10 cellular contexts compared by ENCODE assay signal in genomic region chr22:17106161-17106784, GRCh38. TPM values are rescaled to one million over a fixed set of nuclear protein-coding genes. Genes with fewer than 3 reads are reported as not detected.
A peak's percentile ranks its signal among the peaks of the same experiment; 100 is the strongest.
DNase-seq lines count a peak whose midpoint lies in the region; ATAC-seq and TF ChIP-seq lines count a peak whose summit lies in the region.
"Had no signal": no experiment of that assay in that cellular context is flagged by ENCODE, and none has a peak within 500 bp of the region (broad histone marks: within the 10 kb centered on the region; RNA-seq: fewer than 3 reads in every experiment).

No MANE protein-coding gene starts in this region.

- peak overlapping the region in 1 of 2 donors; percentile 66 for H3K27ac ChIP-seq in coronary artery

- no peaks in the 10 kb centered on the region for H3K9me3 Mint-ChIP-seq in activated CD4-positive, alpha-beta T cell treated with anti-CD3 and anti-CD28 coated beads, Interleukin-2, amount 10 ng/mL, durations not matched to agents 7 days and 5 days
- H3K9me3 Mint-ChIP-seq in stimulated activated naive B cell treated with anti-CD40 and anti-IgM and Interleukin-4, amounts not matched to agents 10 μg/mL and 1 μg/mL and 100 μg/mL, for 72 hours, result no peaks in the 10 kb centered on the region

- H3K4me3 ChIP-seq in coronary artery, result no peak overlapping the region

- intact Hi-C loops in head of caudate nucleus (cut with DNase I), result no loop called here

- H3K27me3 Mint-ChIP-seq in activated CD4-positive, alpha-beta T cell treated with anti-CD3 and anti-CD28 coated beads, Interleukin-2, amount 10 ng/mL, durations not matched to agents 7 days and 5 days, result no peaks in the 10 kb centered on the region
- H3K27me3 Mint-ChIP-seq in stimulated activated naive B cell treated with anti-CD40 and anti-IgM and Interleukin-4, amounts not matched to agents 10 μg/mL and 1 μg/mL and 100 μg/mL, for 72 hours, result no peaks in the 10 kb centered on the region

- peak; percentile 53 to 56 for ATAC-seq in stimulated activated naive B cell treated with anti-CD40 and anti-IgM and Interleukin-4, amounts not matched to agents 10 μg/mL and 1 μg/mL and 100 μg/mL, for 72 hours (replicated peaks)

- H3K27ac Mint-ChIP-seq in activated CD4-positive, alpha-beta T cell treated with anti-CD3 and anti-CD28 coated beads, Interleukin-2, amount 10 ng/mL, durations not matched to agents 7 days and 5 days, result peak overlapping the region; percentile 82
- peak overlapping the region; percentile 14 for H3K27ac Mint-ChIP-seq in stimulated activated naive B cell treated with anti-CD40 and anti-IgM and Interleukin-4, amounts not matched to agents 10 μg/mL and 1 μg/mL and 100 μg/mL, for 72 hours

- DNase-seq in activated CD4-positive, alpha-beta T cell treated with anti-CD3 and anti-CD28 coated beads, Interleukin-2, amount 10 ng/mL, durations not matched to agents 7 days and 5 days, result no peak
- DNase-seq in activated CD4-positive, alpha-beta T cell treated with anti-CD3 and anti-CD28 coated beads, Interleukin-2, amount 50 U/mL, for 48 hours, result no peak
- DNase-seq in NOMO-1 (lab: John Stamatoyannopoulos, UW; ENCODE audit: unreplicated experiment in 2 of 2), result peak; percentile 71 to 76
- DNase-seq in coronary artery (ENCODE audit: low spot score), result peak; percentile 67
- no peak for DNase-seq in stimulated activated naive B cell treated with anti-CD40 and anti-IgM and Interleukin-4, amounts not matched to agents 10 μg/mL and 1 μg/mL and 100 μg/mL, for 72 hours
- no peak for DNase-seq in DMS114 treated with DMSO at 0.1 percent for 48 hours (lab: John Stamatoyannopoulos, UW; ENCODE audit: unreplicated experiment)
- DNase-seq in head of caudate nucleus, result no peak
- DNase-seq in SW480 (ENCODE audit: low spot score), result no peak
- DNase-seq: NCI-H1092; stimulated activated CD4-positive, alpha-beta T cell treated with anti-CD3 and anti-CD28 coated beads, Interleukin-12 subunit alpha, Interleukin-12 subunit beta, amount 100 ng/mL, for 4 hours had no signal

- POLR2A ChIA-PET in activated CD4-positive, alpha-beta T cell treated with anti-CD3 and anti-CD28 coated beads, Interleukin-2, amount 10 ng/mL, durations not matched to agents 7 days and 5 days (lab: Charles Lee), result interaction anchor here (0.7 kb wide), 1 partner anchor 45 kb away, joined by 3 read pairs; no protein-coding TSS in a partner anchor

- CTCF ChIA-PET in activated CD4-positive, alpha-beta T cell treated with anti-CD3 and anti-CD28 coated beads, Interleukin-2, amount 10 ng/mL, durations not matched to agents 7 days and 5 days (lab: Charles Lee), result interaction anchor here (0.6 to 1.5 kb wide), 4 partner anchors 10 to 71 kb away, joined by 3 to 5 read pairs (median 4); no protein-coding TSS in a partner anchor

- peak overlapping the region; percentile 43 for H3K4me3 Mint-ChIP-seq in activated CD4-positive, alpha-beta T cell treated with anti-CD3 and anti-CD28 coated beads, Interleukin-2, amount 10 ng/mL, durations not matched to agents 7 days and 5 days
- peak overlapping the region; percentile 13 to 30 for H3K4me3 Mint-ChIP-seq in stimulated activated naive B cell treated with anti-CD40 and anti-IgM and Interleukin-4, amounts not matched to agents 10 μg/mL and 1 μg/mL and 100 μg/mL, for 72 hours

- H3K4me1 Mint-ChIP-seq in activated CD4-positive, alpha-beta T cell treated with anti-CD3 and anti-CD28 coated beads, Interleukin-2, amount 10 ng/mL, durations not matched to agents 7 days and 5 days, result peaks cover 58% of the 10 kb centered on the region
- H3K4me1 Mint-ChIP-seq in stimulated activated naive B cell treated with anti-CD40 and anti-IgM and Interleukin-4, amounts not matched to agents 10 μg/mL and 1 μg/mL and 100 μg/mL, for 72 hours, result peaks cover 6 to 30% of the 10 kb centered on the region in 2 donors

- no peak for TF ChIP-seq CTCF in coronary artery (IDR thresholded peaks at IDR 0.05)

- peaks cover 74% of the 10 kb centered on the region for H3K36me3 Mint-ChIP-seq in activated CD4-positive, alpha-beta T cell treated with anti-CD3 and anti-CD28 coated beads, Interleukin-2, amount 10 ng/mL, durations not matched to agents 7 days and 5 days (ENCODE audit: low read depth)
- peaks cover 41 to 58% of the 10 kb centered on the region in 2 donors for H3K36me3 Mint-ChIP-seq in stimulated activated naive B cell treated with anti-CD40 and anti-IgM and Interleukin-4, amounts not matched to agents 10 μg/mL and 1 μg/mL and 100 μg/mL, for 72 hours

RNA-seq across cellular contexts. Expression of gene TMEM121B, which starts 14.9 kb away (rescaled TPM):
- total RNA-seq in activated CD4-positive, alpha-beta T cell treated with anti-CD3 and anti-CD28 coated beads, Interleukin-2, amount 10 ng/mL, durations not matched to agents 7 days and 5 days, result under 1 TPM; 0.05 to 0.06 TPM

RNA-seq across cellular contexts. Expression of gene IL17RA, which starts 21.5 kb away (rescaled TPM):
- 10 to 100 TPM; 53.6 to 55.9 TPM for total RNA-seq in activated CD4-positive, alpha-beta T cell treated with anti-CD3 and anti-CD28 coated beads, Interleukin-2, amount 10 ng/mL, durations not matched to agents 7 days and 5 days

RNA-seq across cellular contexts. Expression of gene HDHD5, which starts 52.8 kb away (rescaled TPM):
- 10 to 100 TPM; 30.9 to 37.1 TPM for total RNA-seq in activated CD4-positive, alpha-beta T cell treated with anti-CD3 and anti-CD28 coated beads, Interleukin-2, amount 10 ng/mL, durations not matched to agents 7 days and 5 days

Comparison
In these comparisons a context has a peak if more than half of its experiments do, and no peak if none do; other contexts are left out.
1. DNase-seq: peak in NOMO-1 (2 of 2) and coronary artery (single experiment); none in activated CD4-positive, alpha-beta T cell treated with anti-CD3 and anti-CD28 coated beads, Interleukin-2, amount 10 ng/mL, durations not matched to agents 7 days and 5 days (single experiment), activated CD4-positive, alpha-beta T cell treated with anti-CD3 and anti-CD28 coated beads, Interleukin-2, amount 50 U/mL, for 48 hours (0 of 2), stimulated activated naive B cell treated with anti-CD40 and anti-IgM and Interleukin-4, amounts not matched to agents 10 μg/mL and 1 μg/mL and 100 μg/mL, for 72 hours (single experiment), DMS114 treated with DMSO at 0.1 percent for 48 hours (single experiment), head of caudate nucleus (0 of 42) and SW480 (single experiment).